8 cellular contexts compared by ENCODE assay signal in the genomic region with DNA sequence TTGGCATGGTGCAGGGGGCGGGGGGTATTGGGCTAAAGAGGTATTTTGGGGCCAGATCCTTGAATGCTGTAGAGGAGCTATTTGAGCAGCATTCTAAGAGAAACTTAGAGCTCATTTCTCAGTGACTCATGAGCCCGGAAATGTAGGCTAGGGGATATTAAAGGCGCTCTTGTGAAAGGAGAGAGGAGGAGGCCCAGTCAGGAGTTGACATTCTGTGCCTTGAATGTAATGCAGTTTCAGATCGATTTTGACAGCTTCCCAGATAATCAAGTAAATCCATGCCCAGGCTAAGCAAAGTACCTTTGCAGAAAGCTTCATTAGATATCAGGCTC. TPM values are rescaled to one million over a fixed set of nuclear protein-coding genes. Genes with fewer than 3 reads are reported as not detected.
DNase-seq lines count a peak whose midpoint lies in the region; ATAC-seq and TF ChIP-seq lines count a peak whose summit lies in the region.

No MANE protein-coding gene starts in this region.

- H3K4me3 Mint-ChIP-seq in WTC11 (peak overlapping the region; percentile 96), endothelial cell (ENCODE audit: unreplicated experiment) (peak overlapping the region; percentile 99)

- peak overlapping the region; percentile 76 for H3K27ac ChIP-seq in HUES48 (ENCODE audit: low read depth, low read length)
- peak overlapping the region; percentile 88 to 93 for H3K27ac ChIP-seq in mucosa of rectum (ENCODE audit: low read depth in 2 of 2, low read length in 2 of 2)
- H3K27ac ChIP-seq in tibial nerve = peak overlapping the region; percentile 66 to 97 (median 94)

- H3K9ac ChIP-seq in HUES48 (ENCODE audit: low read depth, low read length) = peak overlapping the region; percentile 58
- H3K9ac ChIP-seq in mucosa of rectum (ENCODE audit: low read depth in 1 of 2, low read length in 2 of 2) = peak overlapping the region; percentile 78 to 92

- H3K4me1 ChIP-seq in HUES48 (ENCODE audit: control insufficient read depth, insufficient read depth, low read length) (peaks cover 39% of the 10 kb centered on the region), mucosa of rectum (ENCODE audit: control insufficient read depth in 2 of 2, insufficient read depth in 2 of 2, low read length in 2 of 2) (peaks cover 16 to 26% of the 10 kb centered on the region in 2 donors), tibial nerve (peaks cover 0 to 62% (median 25%) of the 10 kb centered on the region in 4 donors)

- CTCF ChIA-PET in WTC11 (lab: Charles Lee) = interaction anchor here (0.7 to 2.2 kb wide), 8 partner anchors 13 to 188 kb away, joined by 3 to 9 read pairs (median 4); no protein-coding TSS in a partner anchor

- H3K27me3 ChIP-seq in HUES48 (ENCODE audit: control insufficient read depth, insufficient read depth, low read length) = no peaks in the 10 kb centered on the region
- H3K27me3 ChIP-seq in mucosa of rectum (ENCODE audit: control insufficient read depth in 2 of 2, insufficient read depth in 2 of 2, low read length in 2 of 2) = no peaks in the 10 kb centered on the region
- no peaks in the 10 kb centered on the region for H3K27me3 ChIP-seq in tibial nerve

- H3K36me3 Mint-ChIP-seq in WTC11 (peaks cover 5% of the 10 kb centered on the region; the same call in 1 of the 2 replicates), endothelial cell (ENCODE audit: low read depth, unreplicated experiment) (peaks cover 10% of the 10 kb centered on the region)

- no peak for TF ChIP-seq POLR2A in tibial nerve (IDR thresholded peaks at IDR 0.05)

- peak overlapping the region; percentile 92 for H3K27ac Mint-ChIP-seq in WTC11
- peak overlapping the region; percentile 100 for H3K27ac Mint-ChIP-seq in endothelial cell (ENCODE audit: unreplicated experiment)

- peak; percentile 36 for DNase-seq in DMS53 (lab: John Stamatoyannopoulos, UW)
- DNase-seq in DMS53 treated with DMSO at 0.1 percent for 48 hours (lab: John Stamatoyannopoulos, UW; ENCODE audit: unreplicated experiment) = no peak
- DNase-seq in WTC11 (ENCODE audit: low spot score) = no peak
- DNase-seq in endothelial cell (ENCODE audit: low spot score) = peak; percentile 10
- DNase-seq in tibial nerve (ENCODE audit: low spot score in 2 of 2) = no peak

- H3K9me3 Mint-ChIP-seq in WTC11 (no peaks in the 10 kb centered on the region), endothelial cell (ENCODE audit: unreplicated experiment) (no peaks in the 10 kb centered on the region)

- TF ChIP-seq CTCF in WTC11 (IDR thresholded peaks at IDR 0.05) (no peak), endothelial cell (IDR thresholded peaks at IDR 0.05; ENCODE audit: unreplicated experiment) (no peak), tibial nerve (IDR thresholded peaks at IDR 0.05) (no peak)

- POLR2A ChIA-PET in WTC11 (lab: Charles Lee) = no interaction called here

- peak overlapping the region; percentile 83 for H3K4me3 ChIP-seq in HUES48 (ENCODE audit: low read depth, low read length)
- peak overlapping the region; percentile 76 to 91 for H3K4me3 ChIP-seq in mucosa of rectum (ENCODE audit: low read length in 2 of 2)
- peak overlapping the region; percentile 44 to 98 (median 91) for H3K4me3 ChIP-seq in tibial nerve

- peak in 1 of 2 donors; percentile 8 for TF ChIP-seq EP300 in tibial nerve (IDR thresholded peaks at IDR 0.05)

- H3K27me3 Mint-ChIP-seq in WTC11 (ENCODE audit: low read depth) (no peaks in the 10 kb centered on the region), endothelial cell (ENCODE audit: unreplicated experiment) (peaks cover 24% of the 10 kb centered on the region)

- H3K9me3 ChIP-seq in HUES48 (ENCODE audit: control insufficient read depth, insufficient read depth, low read length) = no peaks in the 10 kb centered on the region
- H3K9me3 ChIP-seq in mucosa of rectum (ENCODE audit: control insufficient read depth in 2 of 2, low read length in 2 of 2) = no peaks in the 10 kb centered on the region
- no peaks in the 10 kb centered on the region for H3K9me3 ChIP-seq in tibial nerve

- H3K36me3 ChIP-seq in HUES48 (ENCODE audit: control insufficient read depth, insufficient read depth, low read length) (no peaks in the 10 kb centered on the region; the same call in 1 of the 2 replicates), mucosa of rectum (ENCODE audit: control insufficient read depth in 2 of 2, insufficient read depth in 2 of 2, low read length in 2 of 2) (peaks cover 5 to 7% of the 10 kb centered on the region in 2 donors), tibial nerve (no peaks in the 10 kb centered on the region)

- no peak; the same call in 1 of the 2 replicates for ATAC-seq in WTC11
- no peak for ATAC-seq in HG03342 (IDR thresholded peaks at IDR 0.05; ENCODE audit: unreplicated experiment)

- H3K4me1 Mint-ChIP-seq in WTC11 (peaks cover 41% of the 10 kb centered on the region), endothelial cell (ENCODE audit: unreplicated experiment) (peaks cover 47% of the 10 kb centered on the region)

- 0 to 2% methylated on average over 4 of the region's 4 CpGs for WGBS in tibial nerve, 2 donors

TF ChIP-seq in WTC11, 78 proteins besides CTCF, POLR2A, EP300 and RAD21:
- TF ChIP-seq, protein P1, sequence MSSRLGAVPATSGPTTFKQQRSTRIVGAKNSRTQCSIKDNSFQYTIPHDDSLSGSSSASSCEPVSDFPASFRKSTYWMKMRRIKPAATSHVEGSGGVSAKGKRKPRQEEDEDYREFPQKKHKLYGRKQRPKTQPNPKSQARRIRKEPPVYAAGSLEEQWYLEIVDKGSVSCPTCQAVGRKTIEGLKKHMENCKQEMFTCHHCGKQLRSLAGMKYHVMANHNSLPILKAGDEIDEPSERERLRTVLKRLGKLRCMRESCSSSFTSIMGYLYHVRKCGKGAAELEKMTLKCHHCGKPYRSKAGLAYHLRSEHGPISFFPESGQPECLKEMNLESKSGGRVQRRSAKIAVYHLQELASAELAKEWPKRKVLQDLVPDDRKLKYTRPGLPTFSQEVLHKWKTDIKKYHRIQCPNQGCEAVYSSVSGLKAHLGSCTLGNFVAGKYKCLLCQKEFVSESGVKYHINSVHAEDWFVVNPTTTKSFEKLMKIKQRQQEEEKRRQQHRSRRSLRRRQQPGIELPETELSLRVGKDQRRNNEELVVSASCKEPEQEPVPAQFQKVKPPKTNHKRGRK (CRISPR knock-in tag; IDR thresholded peaks at IDR 0.05; ENCODE audit: borderline replicate concordance) = no peak

RNA-seq across cellular contexts. Expression of a gene that starts 1.4 kb away (rescaled TPM):
- total RNA-seq in WTC11 (2021) (35.6 to 38.9 TPM (median 36.9 TPM) in 3 replicates), endothelial cell (ENCODE audit: unreplicated experiment) (48.7 TPM), tibial nerve (10 to 100 TPM; 60.0 to 82.2 (median 69.7) TPM)

Comparison
In these comparisons a context has a peak if more than half of its experiments do, and no peak if none do; other contexts are left out.
1. DNase-seq: peak in DMS53 (single experiment) and endothelial cell (single experiment); none in DMS53 treated with DMSO at 0.1 percent for 48 hours (single experiment), WTC11 (single experiment) and tibial nerve (0 of 2).
2. Peak in every context shown above with its lines, with median percentiles within 50 percentile points of each other: H3K27ac ChIP-seq and H3K4me3 ChIP-seq.